Comparison of ENCODE assay signal across 8 cellular contexts in genomic region chr14:52553002-52553670, GRCh38. TPM values are rescaled to one million over a fixed set of nuclear protein-coding genes. Genes with fewer than 3 reads are reported as not detected.
DNase-seq lines count a peak whose midpoint lies in the region; ATAC-seq, FAIRE-seq and TF ChIP-seq lines count a peak whose summit lies in the region.

No MANE protein-coding gene starts in this region.

- peaks cover 10% of the 10 kb centered on the region for H3K79me2 ChIP-seq in OCI-LY3 (ENCODE audit: low read length)

- peaks cover 8% of the 10 kb centered on the region for H3K36me3 Mint-ChIP-seq in progenitor cell of endocrine pancreas (ENCODE audit: insufficient read depth)

- WGBS in A549 (ENCODE audit: missing lambda C conversion rate) = under 1% methylated on average over 22 of the region's 69 CpGs

- H2AFZ ChIP-seq in OCI-LY3 (ENCODE audit: low read depth, low read length) = peak overlapping the region; percentile 92

- H3K4me1 Mint-ChIP-seq in progenitor cell of endocrine pancreas (ENCODE audit: low read depth) = peaks cover 21% of the 10 kb centered on the region

- DNase-seq in A549 (ENCODE audit: low read depth in 1 of 2, low spot score in 1 of 2) = no peak
- peak; percentile 39 for DNase-seq in activated gamma-delta T cell treated with Interleukin-2 at 50 U/mL for 16 hours
- peak; percentile 81 for DNase-seq in Right ventricle myocardium inferior (ENCODE audit: missing footprints)
- DNase-seq in progenitor cell of endocrine pancreas (ENCODE audit: low spot score, unreplicated experiment) = peak; percentile 30

- peak overlapping the region; percentile 0 to 73; a peak in 3 of 6 replicates for H3K27ac ChIP-seq in A549
- no peak overlapping the region for H3K27ac ChIP-seq in OCI-LY3 (ENCODE audit: low read length)

- H3K4me1 ChIP-seq in A549 (peaks cover 5% of the 10 kb centered on the region; the same call in 2 of the 3 replicates), OCI-LY3 (ENCODE audit: low read length) (peaks cover 11% of the 10 kb centered on the region)

- peak overlapping the region; percentile 63 for H3K4me3 ChIP-seq in A549
- peak overlapping the region; percentile 98 for H3K4me3 ChIP-seq in OCI-LY3 (ENCODE audit: low read length)

- H4K20me1 ChIP-seq in OCI-LY3 (ENCODE audit: insufficient read depth, low read length) = no peaks in the 10 kb centered on the region

- peak overlapping the region; percentile 63 for H3K9ac ChIP-seq in OCI-LY3 (ENCODE audit: low read length)

- peak overlapping the region; percentile 98 for H3K4me3 Mint-ChIP-seq in progenitor cell of endocrine pancreas (ENCODE audit: low read depth)

- peaks cover 3% of the 10 kb centered on the region; the same call in 1 of the 2 replicates for H3K27me3 ChIP-seq in OCI-LY3 (ENCODE audit: low read depth, low read length)

- FAIRE-seq in A549 (lab: Jason Lieb, UNC) = no peak

- ATAC-seq in A549 = peak; percentile 17 to 40
- peak; percentile 32 for ATAC-seq in GM19035 (IDR thresholded peaks at IDR 0.05; ENCODE audit: unreplicated experiment)
- ATAC-seq in HG03175 (IDR thresholded peaks at IDR 0.05; ENCODE audit: unreplicated experiment) = peak; percentile 19
- peak; percentile 12 for ATAC-seq in Right ventricle myocardium inferior
- no peak for ATAC-seq in HG03378 (IDR thresholded peaks at IDR 0.05; ENCODE audit: unreplicated experiment)

- H3K27me3 Mint-ChIP-seq in progenitor cell of endocrine pancreas = no peaks in the 10 kb centered on the region

- no peaks in the 10 kb centered on the region for H3K36me3 ChIP-seq in OCI-LY3 (replicated peaks; ENCODE audit: low read depth, low read length)

- TF ChIP-seq CTCF in A549 (IDR thresholded peaks at IDR 0.05) (no peak), OCI-LY3 (IDR thresholded peaks at IDR 0.05; ENCODE audit: low read depth, low read length) (no peak), progenitor cell of endocrine pancreas (IDR thresholded peaks at IDR 0.05; ENCODE audit: unreplicated experiment) (no peak)

- peak overlapping the region; percentile 99 for H3K27ac Mint-ChIP-seq in progenitor cell of endocrine pancreas

- TF ChIP-seq POLR2A in A549 (IDR thresholded peaks at IDR 0.05; ENCODE audit: low read length) = no peak

- POLR2A ChIA-PET in A549 (lab: Yijun Ruan, JAX) = interaction anchor here (0.6 to 1.5 kb wide), 6 partner anchors 9 to 239 kb away, joined by 3 to 8 read pairs (median 3); partner anchors contain the start of genes ERO1A and GNPNAT1

- no peak for TF ChIP-seq EP300 in A549 (IDR thresholded peaks at IDR 0.05)

- CTCF ChIA-PET in A549 (lab: Yijun Ruan, JAX) = interaction anchor here (1.5 to 2.2 kb wide), 3 partner anchors 9 to 18 kb away, joined by 4 to 8 read pairs (median 8); no protein-coding TSS in a partner anchor

- no peak for TF ChIP-seq RAD21 in A549 (conservative IDR thresholded peaks at IDR 0.05 in 1 of 2, IDR thresholded peaks at IDR 0.05 in 1 of 2)

- peaks cover 4% of the 10 kb centered on the region for H3K9me3 Mint-ChIP-seq in progenitor cell of endocrine pancreas (ENCODE audit: low read depth)

- H3K9me3 ChIP-seq in A549 (peaks cover 4% of the 10 kb centered on the region; the same call in 1 of the 3 replicates), OCI-LY3 (ENCODE audit: insufficient read depth, low read length) (no peaks in the 10 kb centered on the region)

- intact Hi-C loops in Right ventricle myocardium inferior (cut with DNase I) = loop anchor here (5.0 kb wide), 1 partner anchor 154 kb away; the partner anchor contains the start of gene PSMC6

- peak overlapping the region; percentile 98 for H3K4me2 ChIP-seq in A549
- H3K4me2 ChIP-seq in OCI-LY3 (ENCODE audit: low read length) = peak overlapping the region; percentile 96

TF ChIP-seq in A549, 52 proteins besides CTCF, POLR2A, EP300 and RAD21:
- TF ChIP-seq RCOR1 (IDR thresholded peaks at IDR 0.05; ENCODE audit: low read depth, low read length) (no peak), CHD2 (IDR thresholded peaks at IDR 0.05; ENCODE audit: low read length, partially characterized antibody) (no peak), FOXS1 (CRISPR knock-in tag; IDR thresholded peaks at IDR 0.05) (no peak), PBX3 (IDR thresholded peaks at IDR 0.05) (no peak), BHLHE40 (IDR thresholded peaks at IDR 0.05; ENCODE audit: low read depth, low read length) (no peak), CBX2 (IDR thresholded peaks at IDR 0.05; ENCODE audit: borderline replicate concordance, low read depth) (no peak), ZNF302 (CRISPR knock-in tag; IDR thresholded peaks at IDR 0.05) (no peak), HOXB5 (CRISPR knock-in tag; IDR thresholded peaks at IDR 0.05) (no peak), POLR2AphosphoS2 (conservative IDR thresholded peaks at IDR 0.05; ENCODE audit: low read length) (no peak), MAFK (IDR thresholded peaks at IDR 0.05; ENCODE audit: partially characterized antibody) (no peak), ELK1 (IDR thresholded peaks at IDR 0.05; ENCODE audit: low read depth, low read length) (no peak), SMC3 (IDR thresholded peaks at IDR 0.05) (no peak), PHF8 (IDR thresholded peaks at IDR 0.05; ENCODE audit: borderline replicate concordance, low read depth) (no peak)

RNA-seq across cellular contexts. Expression of gene GPR137C, which starts 0.5 kb away (rescaled TPM):
- 0.19 and 0.21 TPM in 2 replicates for polyA plus RNA-seq in A549 (2011; rRNA removed)
- polyA plus RNA-seq in A549 (2012; cell fraction: cytosol; rRNA removed) = 0.04 TPM in 2 replicates
- 0.02 TPM in 2 replicates for polyA plus RNA-seq in A549 (2012; cell fraction: nucleus; rRNA removed)
- polyA plus RNA-seq in A549 (2017; fragmentation: RNase III; extraction: RNeasy Plus Mini Kit Qiagen cat#74134 plus additional on column Dnase treatment) = 0.14 to 0.27 TPM (median 0.22 TPM) in 3 replicates
- polyA minus RNA-seq in A549 (2011; rRNA and poly(A)+ RNA removed) = 0.29 and 0.41 TPM in 2 replicates
- total RNA-seq in Right ventricle myocardium inferior = 0.51 TPM
- total RNA-seq in progenitor cell of endocrine pancreas = 8.7 and 10.1 TPM in 2 replicates

RNA-seq across cellular contexts. Expression of gene TXNDC16, which starts 0.8 kb away (rescaled TPM):
- 2.2 and 3.0 TPM in 2 replicates for polyA plus RNA-seq in A549 (2011; rRNA removed)
- polyA plus RNA-seq in A549 (2012; cell fraction: cytosol; rRNA removed) = 0.36 and 0.39 TPM in 2 replicates
- polyA plus RNA-seq in A549 (2012; cell fraction: nucleus; rRNA removed) = 0.34 and 0.54 TPM in 2 replicates
- polyA plus RNA-seq in A549 (2017; fragmentation: RNase III; extraction: RNeasy Plus Mini Kit Qiagen cat#74134 plus additional on column Dnase treatment) = 1.1 to 1.4 TPM (median 1.2 TPM) in 3 replicates
- 1.0 and 1.9 TPM in 2 replicates for polyA minus RNA-seq in A549 (2011; rRNA and poly(A)+ RNA removed)
- total RNA-seq in Right ventricle myocardium inferior = 3.4 TPM
- 18.9 and 25.0 TPM in 2 replicates for total RNA-seq in progenitor cell of endocrine pancreas

Comparison
In these comparisons a context has a peak if more than half of its experiments do, and no peak if none do; other contexts are left out.
1. DNase-seq: peak in activated gamma-delta T cell treated with Interleukin-2 at 50 U/mL for 16 hours (single experiment), Right ventricle myocardium inferior (single experiment) and progenitor cell of endocrine pancreas (single experiment); none in A549 (0 of 2).